11 cellular contexts compared by ENCODE assay signal in genomic region chr11:33703771-33704170, GRCh38. TPM values are rescaled to one million over a fixed set of nuclear protein-coding genes. Genes with fewer than 3 reads are reported as not detected.
DNase-seq lines count a peak whose midpoint lies in the region; TF ChIP-seq lines count a peak whose summit lies in the region.
"Had no signal": no experiment of that assay in that cellular context is flagged by ENCODE, and none has a peak within 500 bp of the region (broad histone marks: within the 10 kb centered on the region; RNA-seq: fewer than 3 reads in every experiment).

No MANE protein-coding gene starts in this region.

- H3K4me1 Mint-ChIP-seq in mesothelial cell of epicardium = peaks cover 20% of the 10 kb centered on the region

- CTCF ChIA-PET in PC-9 (lab: Charles Lee) = interaction anchor here (0.5 to 1.6 kb wide), 2 partner anchors 11 to 67 kb away, joined by 5 read pairs; no protein-coding TSS in a partner anchor

- H3K4me1 ChIP-seq in PC-9 (replicated peaks; ENCODE audit: insufficient read depth) = peaks cover 80% of the 10 kb centered on the region
- H3K4me1 ChIP-seq in tibial nerve = peaks cover 6 to 89% (median 61%) of the 10 kb centered on the region in 4 donors

- peak overlapping the region; percentile 68 for H3K27ac ChIP-seq in PC-9
- peak overlapping the region; percentile 100 for H3K27ac ChIP-seq in epithelial cell of prostate
- H3K27ac ChIP-seq in tibial nerve = peak overlapping the region; percentile 51 to 88 (median 79)

- POLR2A ChIA-PET in PC-9 (lab: Charles Lee; ENCODE audit: unreplicated experiment) = interaction anchor here (0.7 kb wide), 1 partner anchor 65 kb away, joined by 4 read pairs; no protein-coding TSS in a partner anchor

- TF ChIP-seq POLR2A in tibial nerve (IDR thresholded peaks at IDR 0.05) = no peak

- H3K9me2 ChIP-seq in PC-9 (ENCODE audit: insufficient read depth) = no peaks in the 10 kb centered on the region

- no peaks in the 10 kb centered on the region for H3K9me3 ChIP-seq in PC-9 (ENCODE audit: insufficient read depth, low read depth)
- no peaks in the 10 kb centered on the region for H3K9me3 ChIP-seq in tibial nerve

- TF ChIP-seq CTCF in PC-9 (conservative IDR thresholded peaks at IDR 0.05) (no peak), tibial nerve (IDR thresholded peaks at IDR 0.05) (no peak), mesothelial cell of epicardium (IDR thresholded peaks at IDR 0.05; ENCODE audit: unreplicated experiment) (no peak)

- peak overlapping the region; percentile 41 for H3K4me2 ChIP-seq in PC-9

- H3K9me3 Mint-ChIP-seq in mesothelial cell of epicardium = no peaks in the 10 kb centered on the region
- H3K9me3 Mint-ChIP-seq: activated naive CD8-positive, alpha-beta T cell treated with anti-CD3 and anti-CD28 coated beads, Interleukin-2, amount 50 U/mL, for 24 hours had no signal

- H3K27me3 ChIP-seq in PC-9 (ENCODE audit: insufficient read depth, low read depth) (no peaks in the 10 kb centered on the region), tibial nerve (no peaks in the 10 kb centered on the region)

- peaks cover 6% of the 10 kb centered on the region for H3K27me3 Mint-ChIP-seq in mesothelial cell of epicardium (ENCODE audit: low read depth)

- peaks cover 2% of the 10 kb centered on the region for H3K36me3 Mint-ChIP-seq in mesothelial cell of epicardium

- BruUV-seq in PC-9 (replicated peaks; lab: Mats Ljungman, UMichigan) = no TSS peak

- H3K4me3 ChIP-seq in PC-9 (no peak overlapping the region), tibial nerve (no peak overlapping the region)

- intact Hi-C loops in PC-9 (cut with micrococcal nuclease; ENCODE audit: unreplicated experiment) = loop anchor here (5.0 kb wide), 1 partner anchor 161 kb away; no protein-coding TSS in a partner anchor

- WGBS in tibial nerve, 2 donors = 75 to 83% methylated on average over 4 to 5 of the region's 5 CpGs

- H3K27ac Mint-ChIP-seq in mesothelial cell of epicardium = no peak overlapping the region
- H3K27ac Mint-ChIP-seq: activated naive CD8-positive, alpha-beta T cell treated with anti-CD3 and anti-CD28 coated beads, Interleukin-2, amount 50 U/mL, for 24 hours had no signal

- H3K36me3 ChIP-seq in PC-9 (ENCODE audit: low read depth) (peaks cover 26% of the 10 kb centered on the region; the same call in 1 of the 2 replicates), tibial nerve (peaks cover 0 to 21% (median 0%) of the 10 kb centered on the region in 3 donors)

- H4K20me1 ChIP-seq in PC-9 (ENCODE audit: insufficient read depth) = no peaks in the 10 kb centered on the region

- H2AFZ ChIP-seq in PC-9 = no peak overlapping the region

- H3K4me3 Mint-ChIP-seq in mesothelial cell of epicardium = no peak overlapping the region
- H3K4me3 Mint-ChIP-seq: activated naive CD8-positive, alpha-beta T cell treated with anti-CD3 and anti-CD28 coated beads, Interleukin-2, amount 50 U/mL, for 24 hours had no signal

- H3K79me2 ChIP-seq in PC-9 (ENCODE audit: low read depth) = peaks cover 14% of the 10 kb centered on the region; the same call in 1 of the 2 replicates

- DNase-seq in PC-9 (peak; percentile 73 to 86), epithelial cell of prostate (ENCODE audit: low read depth, low spot score) (no peak), lung microvascular endothelial cell (ENCODE audit: low read depth in 2 of 2) (peak; percentile 69 to 83), tibial nerve (ENCODE audit: low spot score in 2 of 2) (no peak), mesothelial cell of epicardium (ENCODE audit: low spot score in 2 of 2, unreplicated experiment in 2 of 2) (no peak), D341Med (ENCODE audit: low spot score) (no peak), T-helper 9 cell (no peak)
- DNase-seq: activated naive CD8-positive, alpha-beta T cell treated with anti-CD3 and anti-CD28 coated beads, Interleukin-2, amount 50 U/mL, for 24 hours; NCI-H1417 treated with DMSO at 0.1 percent for 48 hours; posterior cingulate gyrus had no signal

- peak in 1 of 2 donors; percentile 51 for TF ChIP-seq EP300 in tibial nerve (IDR thresholded peaks at IDR 0.05)

- peaks cover 64% of the 10 kb centered on the region for H3F3A ChIP-seq in PC-9 (ENCODE audit: insufficient read depth, low read depth)

RNA-seq across cellular contexts. Expression of gene C11orf91, which starts 3.1 kb away (rescaled TPM):
- total RNA-seq in PC-9 (2021) (0.90 TPM in 1 of 2 replicates, not detected in the other), lung microvascular endothelial cell (under 0.01 TPM in 1 of 2 replicates, not detected in the other), tibial nerve (not detected), mesothelial cell of epicardium (0.57 to 0.65 TPM in 2 of 3 replicates, not detected in the other)
- total RNA-seq: activated CD8-positive, alpha-beta memory T cell treated with anti-CD3 and anti-CD28 coated beads for 36 hours had no signal

RNA-seq across cellular contexts. Expression of gene CD59, which starts 32.5 kb away (rescaled TPM):
- total RNA-seq in PC-9 (2021) = 288 and 291 TPM in 2 replicates
- 530 and 1,137 TPM in 2 replicates for total RNA-seq in lung microvascular endothelial cell
- total RNA-seq in tibial nerve = 100 to 1,000 TPM; 190 to 448 (median 302) TPM
- total RNA-seq in mesothelial cell of epicardium = 162 to 176 TPM (median 171 TPM) in 3 replicates

Comparison
In these comparisons a context has a peak if more than half of its experiments do, and no peak if none do; other contexts are left out.
1. DNase-seq: peak in PC-9 (2 of 2) and lung microvascular endothelial cell (2 of 2); none in epithelial cell of prostate (single experiment), tibial nerve (0 of 2), mesothelial cell of epicardium (0 of 2), D341Med (single experiment) and T-helper 9 cell (single experiment).
2. Peak in every context shown above with its lines, with median percentiles within 50 percentile points of each other: H3K27ac ChIP-seq.